Comparison of ENCODE assay signal across 20 cellular contexts in genomic region chr1:55230654-55231053, GRCh38. TPM values are rescaled to one million over a fixed set of nuclear protein-coding genes. Genes with fewer than 3 reads are reported as not detected.
A peak's percentile ranks its signal among the peaks of the same experiment; 100 is the strongest.
DNase-seq lines count a peak whose midpoint lies in the region; ATAC-seq and TF ChIP-seq lines count a peak whose summit lies in the region.
"Had no signal": no experiment of that assay in that cellular context is flagged by ENCODE, and none has a peak within 500 bp of the region (broad histone marks: within the 10 kb centered on the region; RNA-seq: fewer than 3 reads in every experiment).

No MANE protein-coding gene starts in this region.

- TF ChIP-seq POLR2A in erythroblast (IDR thresholded peaks at IDR 0.05; ENCODE audit: low read length), result no peak

- intact Hi-C loops in left ventricle myocardium inferior (cut with micrococcal nuclease), result no loop called here

- peak overlapping the region; percentile 74 for H3K27ac ChIP-seq in left ventricle myocardium inferior (replicated peaks)
- H3K27ac ChIP-seq: A549; BLaER1 treated with 17β-estradiol and CSF1 and Interleukin-3, amounts not matched to agents 10 nM and 100 nM; SJSA1 had no signal

- TF ChIP-seq CTCF in left ventricle myocardium inferior (IDR thresholded peaks at IDR 0.05; ENCODE audit: borderline replicate concordance) (no peak), retinal pigment epithelial cell (conservative IDR thresholded peaks at IDR 0.05; ENCODE audit: low read depth, low read length) (no peak)

- DNase-seq in A172 (ENCODE audit: low spot score), result peak; percentile 28
- DNase-seq in NCI-H69 (lab: John Stamatoyannopoulos, UW), result peak; percentile 31
- no peak for DNase-seq in left ventricle myocardium inferior
- peak; percentile 54 for DNase-seq in retinal pigment epithelial cell (ENCODE audit: low read depth)
- no peak for DNase-seq in stimulated activated CD4-positive, alpha-beta T cell treated with anti-CD3 and anti-CD28 coated beads, Interleukin-2, amount 100 ng/mL, for 24 hours
- DNase-seq in erythroblast (lab: John Stamatoyannopoulos, UW), result no peak
- DNase-seq: CD8-positive, alpha-beta memory T cell; DMS79 treated with DMSO at 0.1 percent for 48 hours; NCI-H1048; NCI-H1436 treated with DMSO at 0.1 percent for 48 hours; NCI-H2081; NCI-H510A; OCI-M1; RPMI8226 had no signal

- no peaks in the 10 kb centered on the region for H3K36me3 ChIP-seq in left ventricle myocardium inferior
- H3K36me3 ChIP-seq: HAP-1, SJSA1 had no signal

- H3K4me1 ChIP-seq in left ventricle myocardium inferior, result peaks cover 14% of the 10 kb centered on the region
- H3K4me1 ChIP-seq: BLaER1 treated with 17β-estradiol and CSF1 and Interleukin-3, amounts not matched to agents 10 nM and 100 nM; HAP-1 had no signal

- no peak for ATAC-seq in HG02885 (IDR thresholded peaks at IDR 0.05; ENCODE audit: poor library complexity, unreplicated experiment)
- ATAC-seq: A549, K562 had no signal

- H3K4me3 ChIP-seq in left ventricle myocardium inferior, result no peak overlapping the region
- no peak overlapping the region for H3K4me3 ChIP-seq in retinal pigment epithelial cell (ENCODE audit: low read length)
- H3K4me3 ChIP-seq: A549; BLaER1 treated with 17β-estradiol and CSF1 and Interleukin-3, amounts not matched to agents 10 nM and 100 nM; HAP-1; K562; SJSA1 had no signal

- peaks cover 13% of the 10 kb centered on the region for H3K9me3 ChIP-seq in left ventricle myocardium inferior (replicated peaks)
- H3K9me3 ChIP-seq: HAP-1 had no signal

- H3K27me3 ChIP-seq in left ventricle myocardium inferior (ENCODE audit: low read depth), result no peaks in the 10 kb centered on the region
- H3K27me3 ChIP-seq: BLaER1 treated with 17β-estradiol and CSF1 and Interleukin-3, amounts not matched to agents 10 nM and 100 nM; SJSA1 had no signal

RNA-seq across cellular contexts. Expression of gene USP24, which starts 15.5 kb away (rescaled TPM):
- 20.6 and 22.1 TPM in 2 replicates for total RNA-seq in A172 (2014; rRNA removed; shearing (Covaris generic))
- total RNA-seq in left ventricle myocardium inferior, result 39.5 TPM

Comparison
In these comparisons a context has a peak if more than half of its experiments do, and no peak if none do; other contexts are left out.
1. DNase-seq: peak in A172 (single experiment), NCI-H69 (single experiment) and retinal pigment epithelial cell (single experiment); none in left ventricle myocardium inferior (single experiment), stimulated activated CD4-positive, alpha-beta T cell treated with anti-CD3 and anti-CD28 coated beads, Interleukin-2, amount 100 ng/mL, for 24 hours (0 of 2) and erythroblast (0 of 2).